In genomic region chr10:104291439-104291951, GRCh38 we compare ENCODE assay signal across 7 cellular contexts. TPM values are rescaled to one million over a fixed set of nuclear protein-coding genes. Genes with fewer than 3 reads are reported as not detected.
DNase-seq lines count a peak whose midpoint lies in the region; ATAC-seq and TF ChIP-seq lines count a peak whose summit lies in the region.

No MANE protein-coding gene starts in this region.

- no peaks in the 10 kb centered on the region for H3K36me3 Mint-ChIP-seq in activated naive CD8-positive, alpha-beta T cell treated with anti-CD3 and anti-CD28 coated beads, Interleukin-2, amount 10 ng/mL, durations not matched to agents 7 days and 5 days

- POLR2A ChIA-PET in activated naive CD8-positive, alpha-beta T cell treated with anti-CD3 and anti-CD28 coated beads, Interleukin-2, amount 10 ng/mL, durations not matched to agents 7 days and 5 days (lab: Charles Lee), result interaction anchor here (0.6 to 1.5 kb wide), 5 partner anchors 12 to 60 kb away, joined by 3 to 8 read pairs (median 3); partner anchors contain the start of genes GSTO2 and ITPRIP

- peak; percentile 100 for TF ChIP-seq CTCF in GM12874 (IDR thresholded peaks at IDR 0.05; ENCODE audit: insufficient read depth, low read depth, low read length)

- DNase-seq in NAMALWA (ENCODE audit: low spot score) (peak; percentile 91), SW 1271 (lab: John Stamatoyannopoulos, UW) (peak; percentile 50 to 79), left cardiac atrium (peak; percentile 93), renal cortical epithelial cell (ENCODE audit: low read depth) (peak; percentile 65)
- DNase-seq in activated naive CD8-positive, alpha-beta T cell treated with anti-CD3 and anti-CD28 coated beads, Interleukin-2, amount 10 ng/mL, durations not matched to agents 7 days and 5 days, result peak; percentile 91

- H3K9me3 Mint-ChIP-seq in activated naive CD8-positive, alpha-beta T cell treated with anti-CD3 and anti-CD28 coated beads, Interleukin-2, amount 10 ng/mL, durations not matched to agents 7 days and 5 days, result no peaks in the 10 kb centered on the region

- no peak overlapping the region for H3K4me3 Mint-ChIP-seq in activated naive CD8-positive, alpha-beta T cell treated with anti-CD3 and anti-CD28 coated beads, Interleukin-2, amount 10 ng/mL, durations not matched to agents 7 days and 5 days

- no peak overlapping the region for H3K27ac Mint-ChIP-seq in activated naive CD8-positive, alpha-beta T cell treated with anti-CD3 and anti-CD28 coated beads, Interleukin-2, amount 10 ng/mL, durations not matched to agents 7 days and 5 days

- peaks cover 34% of the 10 kb centered on the region for H3K27me3 Mint-ChIP-seq in activated naive CD8-positive, alpha-beta T cell treated with anti-CD3 and anti-CD28 coated beads, Interleukin-2, amount 10 ng/mL, durations not matched to agents 7 days and 5 days

- H3K4me1 Mint-ChIP-seq in activated naive CD8-positive, alpha-beta T cell treated with anti-CD3 and anti-CD28 coated beads, Interleukin-2, amount 10 ng/mL, durations not matched to agents 7 days and 5 days, result peaks cover 12% of the 10 kb centered on the region

- intact Hi-C loops in left cardiac atrium (cut with DNase I), result loop anchor here (1.0 to 2.0 kb wide), 2 partner anchors 57 to 58 kb away; no protein-coding TSS in a partner anchor

- ATAC-seq in HG02588 (IDR thresholded peaks at IDR 0.05; ENCODE audit: unreplicated experiment), result peak; percentile 100
- peak; percentile 97 for ATAC-seq in activated naive CD8-positive, alpha-beta T cell treated with anti-CD3 and anti-CD28 coated beads, Interleukin-2, amount 10 ng/mL, durations not matched to agents 7 days and 5 days (ENCODE audit: low read depth)
- peak; percentile 92 to 95 for ATAC-seq in left cardiac atrium

RNA-seq across cellular contexts. Expression of gene GSTO2, which starts 22.5 kb away (rescaled TPM):
- 1 to 10 TPM; 1.4 TPM for total RNA-seq in activated naive CD8-positive, alpha-beta T cell treated with anti-CD3 and anti-CD28 coated beads, Interleukin-2, amount 10 ng/mL, durations not matched to agents 7 days and 5 days
- total RNA-seq in left cardiac atrium (under 1 TPM; 0.82 to 0.92 TPM), renal cortical epithelial cell (8.5 and 8.9 TPM in 2 replicates)

RNA-seq across cellular contexts. Expression of gene GSTO1, which starts 36.8 kb away (rescaled TPM):
- 10 to 100 TPM; 92.2 to 97.7 TPM for total RNA-seq in activated naive CD8-positive, alpha-beta T cell treated with anti-CD3 and anti-CD28 coated beads, Interleukin-2, amount 10 ng/mL, durations not matched to agents 7 days and 5 days
- total RNA-seq in left cardiac atrium (100 to 1,000 TPM; 134 to 255 TPM), renal cortical epithelial cell (46.7 and 234 TPM in 2 replicates)

RNA-seq across cellular contexts. Expression of gene ITPRIP, which starts 46.8 kb away (rescaled TPM):
- total RNA-seq in activated naive CD8-positive, alpha-beta T cell treated with anti-CD3 and anti-CD28 coated beads, Interleukin-2, amount 10 ng/mL, durations not matched to agents 7 days and 5 days, result 10 to 100 TPM; 24.7 to 25.4 TPM
- 10 to 100 TPM; 45.4 to 90.7 TPM for total RNA-seq in left cardiac atrium
- 5.6 and 8.1 TPM in 2 replicates for total RNA-seq in renal cortical epithelial cell

RNA-seq across cellular contexts. Expression of gene CFAP43, which starts 59.3 kb away (rescaled TPM):
- total RNA-seq in activated naive CD8-positive, alpha-beta T cell treated with anti-CD3 and anti-CD28 coated beads, Interleukin-2, amount 10 ng/mL, durations not matched to agents 7 days and 5 days, result under 1 TPM in 1 of 2 experiments, not detected in 1; 0.25 TPM
- under 1 TPM in 1 of 2 donors, not detected in 1; 0.29 TPM for total RNA-seq in left cardiac atrium
- total RNA-seq in renal cortical epithelial cell, result 0.52 and 4.7 TPM in 2 replicates

Comparison
In these comparisons a context has a peak if more than half of its experiments do, and no peak if none do; other contexts are left out.
1. Peak in every context shown above with its lines: DNase-seq and ATAC-seq.